13 cellular contexts compared by ENCODE assay signal in the genomic region with DNA sequence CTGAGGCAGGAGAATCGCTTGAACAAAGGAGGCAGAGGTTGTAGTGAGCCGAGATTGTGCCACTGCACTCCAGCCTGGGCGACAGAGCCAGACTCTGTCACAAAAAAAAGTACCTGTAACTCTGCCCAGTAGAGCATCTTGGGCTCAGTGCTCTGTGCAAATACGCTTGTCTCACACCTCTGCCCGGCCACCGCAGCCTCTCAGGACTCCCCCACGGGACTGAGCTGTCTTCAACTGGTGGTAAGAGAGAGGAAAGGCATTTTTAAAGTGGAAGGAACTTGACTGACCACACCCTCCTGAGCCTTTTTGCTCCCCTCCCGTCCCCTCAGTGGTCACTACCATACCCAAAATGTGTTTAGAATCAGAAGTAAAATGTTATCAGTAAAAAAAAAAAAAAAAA.
DNase-seq lines count a peak whose midpoint lies in the region; ATAC-seq, FAIRE-seq and TF ChIP-seq lines count a peak whose summit lies in the region.
"Had no signal": no experiment of that assay in that cellular context is flagged by ENCODE, and none has a peak within 500 bp of the region (broad histone marks: within the 10 kb centered on the region; RNA-seq: fewer than 3 reads in every experiment).

No MANE protein-coding gene starts in this region.

- H3K4me3 Mint-ChIP-seq in endodermal cell, result no peak overlapping the region
- H3K4me3 Mint-ChIP-seq in H9, result no peak overlapping the region
- H3K4me3 Mint-ChIP-seq: activated CD4-positive, alpha-beta T cell treated with anti-CD3 and anti-CD28 coated beads for 36 hours; CD4-positive, CD25-positive, alpha-beta regulatory T cell; HFFc6 had no signal

- H4K20me1 ChIP-seq in H9 (ENCODE audit: control insufficient read depth, insufficient read depth, insufficient read length), result no peaks in the 10 kb centered on the region

- FAIRE-seq in GM12891 (lab: Jason Lieb, UNC), result peak; percentile 74
- FAIRE-seq: bronchial epithelial cell had no signal

- no peak overlapping the region for H3K14ac ChIP-seq in H9 (ENCODE audit: insufficient read depth, low read length)

- no peak overlapping the region for H3K27ac ChIP-seq in endodermal cell (ENCODE audit: low read depth, low read length)
- H3K27ac ChIP-seq in testis, result no peak overlapping the region
- H3K27ac ChIP-seq in H9 (ENCODE audit: insufficient read length, low read depth, low read length), result no peak overlapping the region
- H3K27ac ChIP-seq in vagina, result no peak overlapping the region

- H2BK120ac ChIP-seq in H9 (ENCODE audit: low read depth, low read length, poor library complexity, severe bottlenecking), result no peak overlapping the region

- intact Hi-C loops in testis (cut with DNase I; ENCODE audit: low total_unique reads), result no loop called here
- intact Hi-C loops in vagina (cut with DNase I), result no loop called here

- H3K36me3 Mint-ChIP-seq in endodermal cell (ENCODE audit: low read depth) (no peaks in the 10 kb centered on the region), H9 (ENCODE audit: insufficient read depth in 1 of 3, low read depth in 3 of 3) (peaks cover 1 to 5% (median 2%) of the 10 kb centered on the region in 3 experiments; a peak in 6 of 7 replicates)
- H3K36me3 Mint-ChIP-seq: CD4-positive, CD25-positive, alpha-beta regulatory T cell had no signal

- H3K36me3 ChIP-seq in endodermal cell (ENCODE audit: control insufficient read depth, insufficient read depth, low read length) (no peaks in the 10 kb centered on the region), testis (ENCODE audit: low read depth, missing control alignments) (no peaks in the 10 kb centered on the region), vagina (no peaks in the 10 kb centered on the region)

- ATAC-seq in GM19467 (IDR thresholded peaks at IDR 0.05; ENCODE audit: unreplicated experiment), result peak; percentile 90
- ATAC-seq in HG03064 (IDR thresholded peaks at IDR 0.05; ENCODE audit: low read depth, unreplicated experiment), result peak; percentile 77
- ATAC-seq: activated CD4-positive, alpha-beta T cell treated with anti-CD3 and anti-CD28 coated beads for 36 hours had no signal

- H3K27me3 Mint-ChIP-seq in endodermal cell (ENCODE audit: insufficient read depth) (no peaks in the 10 kb centered on the region), H9 (ENCODE audit: low read depth) (peaks cover 2% of the 10 kb centered on the region)

- H3K23ac ChIP-seq in H9 (ENCODE audit: insufficient read length, low read depth, low read length), result no peak overlapping the region

- DNase-seq in GM12891 (ENCODE audit: insufficient read length, low spot score) (no peak), endodermal cell (peak; percentile 51), epidermal melanocyte (ENCODE audit: insufficient read length, low spot score) (no peak), testis (no peak), H9 (no peak), vagina (ENCODE audit: extremely low spot score in 2 of 2) (no peak)
- DNase-seq: activated CD4-positive, alpha-beta T cell treated with anti-CD3 and anti-CD28 coated beads for 36 hours; CD4-positive, CD25-positive, alpha-beta regulatory T cell; HFFc6; NCI-H345 had no signal

- H3K56ac ChIP-seq in H9 (ENCODE audit: insufficient read length, low read depth, low read length), result no peak overlapping the region

- 89 to 96% methylated on average over 3 to 7 of the region's 8 CpGs for WGBS in endodermal cell (ENCODE audit: insufficient coverage in 1 of 2, insufficient read length in 1 of 2), 2 experiments
- WGBS in testis, 2 donors, result 86 to 89% methylated on average over 8 of the region's 8 CpGs
- WGBS in H9 (ENCODE audit: extremely low coverage, insufficient read length, low lambda C conversion rate), result no CpG with 5 or more reads among the region's 8 CpGs

- no peak for TF ChIP-seq CTCF in endodermal cell (conservative IDR thresholded peaks at IDR 0.05)
- TF ChIP-seq CTCF in testis (IDR thresholded peaks at IDR 0.05), result no peak
- TF ChIP-seq CTCF in H9 (conservative IDR thresholded peaks at IDR 0.05), result no peak
- no peak for TF ChIP-seq CTCF in vagina (IDR thresholded peaks at IDR 0.05)

- no peak overlapping the region for H3K4ac ChIP-seq in H9 (ENCODE audit: low read depth, low read length)

- H3K4me2 ChIP-seq in H9 (ENCODE audit: insufficient read depth, insufficient read length, low read length), result no peak overlapping the region

- H2BK5ac ChIP-seq in H9 (ENCODE audit: insufficient read length, low read length), result no peak overlapping the region

- TF ChIP-seq POLR2A in GM12891 (IDR thresholded peaks at IDR 0.05; ENCODE audit: low read depth, low read length) (no peak), testis (IDR thresholded peaks at IDR 0.05) (no peak), vagina (IDR thresholded peaks at IDR 0.05) (no peak)

- H2BK12ac ChIP-seq in H9 (ENCODE audit: insufficient read length, low read depth, low read length), result no peak overlapping the region

- no peak overlapping the region for H2AK5ac ChIP-seq in H9 (ENCODE audit: insufficient read length, low read length)

- H3K18ac ChIP-seq in H9 (ENCODE audit: insufficient read length, low read depth, low read length), result no peak overlapping the region

- no peak overlapping the region for H4K91ac ChIP-seq in H9 (ENCODE audit: insufficient read length, low read depth, low read length)

- peaks cover 8% of the 10 kb centered on the region for H3K9me3 ChIP-seq in endodermal cell (ENCODE audit: control insufficient read depth, low read length)
- no peaks in the 10 kb centered on the region for H3K9me3 ChIP-seq in testis
- no peaks in the 10 kb centered on the region for H3K9me3 ChIP-seq in H9 (ENCODE audit: control insufficient read depth, low read depth, low read length)
- H3K9me3 ChIP-seq in vagina, result no peaks in the 10 kb centered on the region

- no peaks in the 10 kb centered on the region for H3K4me1 ChIP-seq in endodermal cell (ENCODE audit: control insufficient read depth, insufficient read depth, low read length)
- no peaks in the 10 kb centered on the region for H3K4me1 ChIP-seq in testis
- H3K4me1 ChIP-seq in H9 (ENCODE audit: insufficient read depth, low read length), result no peaks in the 10 kb centered on the region; the same call in 1 of the 2 replicates
- H3K4me1 ChIP-seq in vagina, result no peaks in the 10 kb centered on the region

- H3K23me2 ChIP-seq in H9 (ENCODE audit: insufficient read length, low read depth, low read length, poor library complexity, severe bottlenecking), result no peaks in the 10 kb centered on the region

- H3K4me3 ChIP-seq in endodermal cell (ENCODE audit: low read length) (no peak overlapping the region), testis (no peak overlapping the region), vagina (no peak overlapping the region)

- H3K27me3 ChIP-seq in endodermal cell (ENCODE audit: control insufficient read depth, insufficient read depth, low read length, poor library complexity, severe bottlenecking), result no peaks in the 10 kb centered on the region
- no peaks in the 10 kb centered on the region for H3K27me3 ChIP-seq in testis
- no peaks in the 10 kb centered on the region for H3K27me3 ChIP-seq in H9 (ENCODE audit: insufficient read depth, low read length)
- H3K27me3 ChIP-seq in vagina, result no peaks in the 10 kb centered on the region

- H3K27ac Mint-ChIP-seq in endodermal cell (no peak overlapping the region), H9 (no peak overlapping the region; a peak in 1 of 7 replicates)
- H3K27ac Mint-ChIP-seq: activated CD4-positive, alpha-beta T cell treated with anti-CD3 and anti-CD28 coated beads for 36 hours; CD4-positive, CD25-positive, alpha-beta regulatory T cell; HFFc6 had no signal

- peaks cover 3% of the 10 kb centered on the region for H3K4me1 Mint-ChIP-seq in endodermal cell
- H3K4me1 Mint-ChIP-seq in H9, result no peaks in the 10 kb centered on the region; a peak in 1 of 4 replicates
- H3K4me1 Mint-ChIP-seq: activated CD4-positive, alpha-beta T cell treated with anti-CD3 and anti-CD28 coated beads for 36 hours had no signal

- H2BK20ac ChIP-seq in H9 (ENCODE audit: low read depth, low read length, poor library complexity, severe bottlenecking), result no peak overlapping the region

- no peaks in the 10 kb centered on the region for H3K79me2 ChIP-seq in H9 (ENCODE audit: insufficient read depth, low read length)

- H3K79me1 ChIP-seq in H9 (ENCODE audit: insufficient read depth, low read depth, low read length, poor library complexity, severe bottlenecking), result no peaks in the 10 kb centered on the region

- H2AFZ ChIP-seq in H9 (ENCODE audit: low read length), result no peak overlapping the region

- H4K5ac ChIP-seq in H9 (ENCODE audit: insufficient read length, low read depth, low read length), result no peak overlapping the region

- no peak overlapping the region for H3T11ph ChIP-seq in H9 (ENCODE audit: low read length)

- no peak overlapping the region for H3K9ac ChIP-seq in endodermal cell (ENCODE audit: extremely low read depth, low read length, poor library complexity, severe bottlenecking)
- H3K9ac ChIP-seq in H9 (ENCODE audit: extremely low read depth, insufficient read length, low read length), result no peak overlapping the region

- H3K9me3 Mint-ChIP-seq in endodermal cell, result peaks cover 13% of the 10 kb centered on the region
- H3K9me3 Mint-ChIP-seq in H9, result peaks cover 4 to 15% of the 10 kb centered on the region in 2 experiments
- H3K9me3 Mint-ChIP-seq: CD4-positive, CD25-positive, alpha-beta regulatory T cell; HFFc6 had no signal

- H4K8ac ChIP-seq in H9 (replicated peaks; ENCODE audit: insufficient read length, low read depth, low read length), result no peak overlapping the region

- H2BK15ac ChIP-seq in H9 (ENCODE audit: low read depth, low read length), result no peak overlapping the region

TF ChIP-seq in GM12891, 5 proteins besides CTCF, POLR2A, EP300 and RAD21:
- TF ChIP-seq POLR2AphosphoS5 (IDR thresholded peaks at IDR 0.05; ENCODE audit: low read depth, low read length) (no peak), PAX5 (IDR thresholded peaks at IDR 0.05; ENCODE audit: insufficient read depth, low read length, severe bottlenecking) (no peak), TAF1 (IDR thresholded peaks at IDR 0.05; ENCODE audit: low read depth, low read length) (no peak), SPI1 (IDR thresholded peaks at IDR 0.05; ENCODE audit: low read depth, low read length) (no peak), POU2F2 (IDR thresholded peaks at IDR 0.05; ENCODE audit: low read depth, low read length) (no peak)
